ENCODE assay signal across 12 cellular contexts in the genomic region with DNA sequence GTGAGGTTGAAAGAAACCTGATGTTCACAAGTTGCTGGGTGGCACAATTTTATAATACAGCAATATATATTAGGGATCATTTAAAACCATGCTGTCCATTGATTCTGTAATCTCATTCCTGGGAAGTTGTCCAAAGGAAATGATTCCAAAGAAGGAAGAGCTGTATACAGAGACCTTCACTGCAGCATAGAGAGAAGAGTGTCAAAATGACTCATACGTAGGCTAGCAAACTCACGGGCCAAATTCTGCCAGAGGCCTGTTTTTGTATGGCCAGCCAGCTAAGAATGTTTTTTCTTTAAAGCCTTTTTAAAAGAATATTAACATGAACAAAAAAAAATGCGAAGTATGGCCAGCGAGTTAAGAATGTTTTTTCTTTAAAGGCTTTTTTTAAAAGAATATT.
DNase-seq lines count a peak whose midpoint lies in the region; ATAC-seq, FAIRE-seq and TF ChIP-seq lines count a peak whose summit lies in the region.
"Had no signal": no experiment of that assay in that cellular context is flagged by ENCODE, and none has a peak within 500 bp of the region (broad histone marks: within the 10 kb centered on the region; RNA-seq: fewer than 3 reads in every experiment).

No MANE protein-coding gene starts in this region.

- H3K36me3 Mint-ChIP-seq in brain = peaks cover 4% of the 10 kb centered on the region

- no peak overlapping the region for H2AFZ ChIP-seq in HepG2 (ENCODE audit: low read length)

- H3K9me3 Mint-ChIP-seq in brain = peaks cover 16 to 21% (median 19%) of the 10 kb centered on the region in 5 experiments

- no peak overlapping the region for H3K4me3 ChIP-seq in HepG2 (replicated peaks in 1 of 3; ENCODE audit: insufficient read depth in 1 of 3, low read depth in 2 of 3, low read length in 3 of 3)
- H3K4me3 ChIP-seq: tibial nerve had no signal

- H3K27ac ChIP-seq in HepG2 (ENCODE audit: extremely low read length, insufficient read depth, low read length) = no peak overlapping the region
- H3K27ac ChIP-seq: KMS-11, tibial nerve had no signal

- FAIRE-seq in HepG2 (lab: Jason Lieb, UNC) = no peak
- FAIRE-seq: kidney had no signal

- in situ Hi-C loops in HepG2 (cut with HindIII; ENCODE audit: extremely low pct_ligation_motif_present, low pct_unique_long_range_greater_than_20kb) = no loop called here

- CTCF ChIA-PET in HepG2 (lab: Yijun Ruan, JAX; ENCODE audit: low intra/inter-chr PET ratio, low total read pairs) = no interaction called here

- H3K79me2 ChIP-seq in HepG2 (ENCODE audit: insufficient read depth, low read length) = no peaks in the 10 kb centered on the region

- intact Hi-C loops in HepG2 (cut with micrococcal nuclease; ENCODE audit: unreplicated experiment) = no loop called here

- TF ChIP-seq EP300 in HepG2 (IDR thresholded peaks at IDR 0.05; ENCODE audit: low read depth in 2 of 2, low read length in 2 of 2) (no peak), HepG2 (CRISPR knock-in tag; IDR thresholded peaks at IDR 0.05; ENCODE audit: borderline replicate concordance) (no peak)

- TF ChIP-seq CTCF in brain (conservative IDR thresholded peaks at IDR 0.05) (no peak), HepG2 (CRISPR knock-in tag; IDR thresholded peaks at IDR 0.05) (no peak)

- no peak for TF ChIP-seq POLR2A in HepG2 (IDR thresholded peaks at IDR 0.05; ENCODE audit: insufficient read depth in 1 of 2, low read depth in 2 of 2, low read length in 2 of 2)

- ATAC-seq in HepG2 = no peak
- no peak for ATAC-seq in HG03108 (IDR thresholded peaks at IDR 0.05; ENCODE audit: unreplicated experiment)
- no peak for ATAC-seq in HG03196 (IDR thresholded peaks at IDR 0.05; ENCODE audit: unreplicated experiment)

- no peak overlapping the region for H3K9ac ChIP-seq in HepG2 (ENCODE audit: insufficient read depth, low read depth, low read length)
- H3K9ac ChIP-seq: KMS-11 had no signal

- DNase-seq in A172 (ENCODE audit: low spot score) = peak; percentile 65
- DNase-seq in HS-27A (ENCODE audit: low read depth) = peak; percentile 35
- no peak for DNase-seq in HepG2 (ENCODE audit: low spot score)
- no peak for DNase-seq in effector CD8-positive, alpha-beta T cell (lab: John Stamatoyannopoulos, UW)
- DNase-seq in UCSD-AML1 (lab: John Stamatoyannopoulos, UW; ENCODE audit: unreplicated experiment) = no peak
- DNase-seq: central memory CD4-positive, alpha-beta T cell had no signal

- peak overlapping the region in 4 of 5 experiments; percentile 10 to 87 (median 22) for H3K27ac Mint-ChIP-seq in brain

- peaks cover 8% of the 10 kb centered on the region for H3K27me3 Mint-ChIP-seq in brain

- H3K4me1 Mint-ChIP-seq in brain = peaks cover 14% of the 10 kb centered on the region

- POLR2A ChIA-PET in HepG2 (lab: Yijun Ruan, JAX) = no interaction called here

- no peak for TF ChIP-seq RAD21 in HepG2 (CRISPR knock-in tag; IDR thresholded peaks at IDR 0.05)

- 40% methylated on average over 4 of the region's 4 CpGs for WGBS in HepG2 (ENCODE audit: low lambda C conversion rate)

- no peak overlapping the region for H3K4me2 ChIP-seq in HepG2 (ENCODE audit: low read depth, low read length)
- H3K4me2 ChIP-seq: KMS-11 had no signal

- H3K36me3 ChIP-seq in HepG2 (replicated peaks in 1 of 2; ENCODE audit: control insufficient read depth in 1 of 2, insufficient read depth in 2 of 2, low read length in 2 of 2) = no peaks in the 10 kb centered on the region
- H3K36me3 ChIP-seq: tibial nerve had no signal

- no peaks in the 10 kb centered on the region for H3K27me3 ChIP-seq in HepG2 (ENCODE audit: control insufficient read depth in 1 of 2, insufficient read depth in 2 of 2, low read length in 2 of 2)
- H3K27me3 ChIP-seq: tibial nerve had no signal

- no peaks in the 10 kb centered on the region for H4K20me1 ChIP-seq in HepG2 (ENCODE audit: insufficient read depth, low read length)

- H3K9me3 ChIP-seq in HepG2 (ENCODE audit: low read length) = no peaks in the 10 kb centered on the region
- H3K9me3 ChIP-seq: tibial nerve had no signal

- peak overlapping the region in 1 of 5 experiments; percentile 15 for H3K4me3 Mint-ChIP-seq in brain

- BruUV-seq in HepG2 (replicated peaks; lab: Mats Ljungman, UMichigan) = no TSS peak

- peaks cover 13% of the 10 kb centered on the region for H3K4me1 ChIP-seq in HepG2 (ENCODE audit: insufficient read depth, low read length)

TF ChIP-seq in HepG2, 621 proteins besides CTCF, POLR2A, EP300 and RAD21:
- peak; percentile 21; the same call in 1 of the 2 replicates for TF ChIP-seq FOSL2 (CRISPR knock-in tag; IDR thresholded peaks at IDR 0.05)
- no peak for TF ChIP-seq SAFB2 (CRISPR knock-in tag; IDR thresholded peaks at IDR 0.05; ENCODE audit: borderline replicate concordance, low read depth)

Comparison
In these comparisons a context has a peak if more than half of its experiments do, and no peak if none do; other contexts are left out.
1. DNase-seq: peak in A172 (single experiment) and HS-27A (single experiment); none in HepG2 (single experiment), effector CD8-positive, alpha-beta T cell (single experiment) and UCSD-AML1 (single experiment).